19 cellular contexts compared by ENCODE assay signal in the genomic region with DNA sequence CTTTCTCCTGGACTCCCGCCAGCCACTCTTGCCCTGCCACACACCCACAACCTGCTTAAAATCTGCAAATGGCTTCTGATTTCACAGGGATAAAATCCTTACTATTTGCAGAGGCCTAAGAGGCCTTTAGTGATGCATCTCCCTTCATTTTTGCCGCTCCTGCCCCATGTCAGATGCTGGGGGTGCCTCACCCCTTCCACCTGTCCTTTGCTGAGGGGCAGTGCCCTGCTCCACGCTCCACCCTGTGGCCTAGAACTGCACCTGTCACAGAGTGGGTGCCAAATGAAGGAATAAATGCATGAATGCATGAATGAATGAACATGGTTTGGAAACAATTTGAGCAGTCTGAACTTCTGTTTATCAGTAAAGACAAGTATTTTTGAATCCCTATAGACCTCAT.
"Had no signal": no experiment of that assay in that cellular context is flagged by ENCODE, and none has a peak within 500 bp of the region (broad histone marks: within the 10 kb centered on the region; RNA-seq: fewer than 3 reads in every experiment).

No MANE protein-coding gene starts in this region.

- H3K4me1 ChIP-seq: ascending aorta, spleen, upper lobe of left lung had no signal

- H3K36me3 Mint-ChIP-seq: memory B cell; natural killer cell treated with Interleukin-12 subunit alpha and Interleukin-12 subunit beta and Interleukin-15 and Interleukin-18, amount 100 ng/mL, for 72 hours had no signal

- H3K27me3 ChIP-seq: ascending aorta, upper lobe of left lung had no signal

- H3K9me3 Mint-ChIP-seq: activated naive CD4-positive, alpha-beta T cell treated with anti-CD3 and anti-CD28 coated beads for 36 hours; activated naive CD8-positive, alpha-beta T cell treated with anti-CD3 and anti-CD28 coated beads, Interleukin-2, amount 50 U/mL, for 24 hours; activated T-helper 17 cell treated with anti-CD3 and anti-CD28 coated beads, Interleukin-2, amount 50 U/mL, for 72 hours; natural killer cell treated with Interleukin-12 subunit alpha and Interleukin-12 subunit beta and Interleukin-15 and Interleukin-18, amount 100 ng/mL, for 72 hours; stimulated activated naive CD8-positive, alpha-beta T cell treated with anti-CD3 and anti-CD28 coated beads, Interleukin-15, Interleukin-2, amounts not matched to agents 100 ng/mL and 50 ng/mL, for 24 hours had no signal

- H3K4me3 ChIP-seq: ascending aorta, esophagus squamous epithelium, left ventricle myocardium inferior, sigmoid colon, spleen, upper lobe of left lung had no signal

- ATAC-seq: activated naive CD8-positive, alpha-beta T cell treated with anti-CD3 and anti-CD28 coated beads, Interleukin-2, amount 50 U/mL, for 24 hours; activated T-helper 17 cell treated with anti-CD3 and anti-CD28 coated beads, Interleukin-2, amount 50 U/mL, for 72 hours; natural killer cell treated with Interleukin-12 subunit alpha and Interleukin-12 subunit beta and Interleukin-15 and Interleukin-18, amount 100 ng/mL, for 72 hours had no signal

- DNase-seq: activated CD4-positive, alpha-beta T cell treated with anti-CD3 and anti-CD28 coated beads for 1 hour; activated CD4-positive, alpha-beta T cell treated with anti-CD3 and anti-CD28 coated beads, Interleukin-2, amount 50 U/mL, for 4 hours; activated naive CD4-positive, alpha-beta T cell treated with anti-CD3 and anti-CD28 coated beads for 36 hours; activated naive CD8-positive, alpha-beta T cell treated with anti-CD3 and anti-CD28 coated beads, Interleukin-2, amount 50 U/mL, for 24 hours; activated T-cell treated with anti-CD3 and anti-CD28 coated beads for 4 hours; esophagus squamous epithelium; hippocampal formation; left ventricle myocardium inferior; sigmoid colon; spleen; T-helper 9 cell had no signal

- FAIRE-seq: bronchial epithelial cell, colon had no signal

- H3K9me3 ChIP-seq: ascending aorta, esophagus squamous epithelium, left ventricle myocardium inferior, sigmoid colon, spleen, upper lobe of left lung had no signal

- H3K27ac Mint-ChIP-seq: activated naive CD4-positive, alpha-beta T cell treated with anti-CD3 and anti-CD28 coated beads for 36 hours; activated naive CD8-positive, alpha-beta T cell treated with anti-CD3 and anti-CD28 coated beads, Interleukin-2, amount 50 U/mL, for 24 hours; activated T-helper 17 cell treated with anti-CD3 and anti-CD28 coated beads, Interleukin-2, amount 50 U/mL, for 72 hours; memory B cell; natural killer cell treated with Interleukin-12 subunit alpha and Interleukin-12 subunit beta and Interleukin-15 and Interleukin-18, amount 100 ng/mL, for 72 hours; stimulated activated naive CD8-positive, alpha-beta T cell treated with anti-CD3 and anti-CD28 coated beads, Interleukin-15, Interleukin-2, amounts not matched to agents 100 ng/mL and 50 ng/mL, for 24 hours had no signal

- H3K36me3 ChIP-seq: ascending aorta, esophagus squamous epithelium, left ventricle myocardium inferior, sigmoid colon, spleen, upper lobe of left lung had no signal

- H3K4me1 Mint-ChIP-seq: activated naive CD8-positive, alpha-beta T cell treated with anti-CD3 and anti-CD28 coated beads, Interleukin-2, amount 50 U/mL, for 24 hours; activated T-helper 17 cell treated with anti-CD3 and anti-CD28 coated beads, Interleukin-2, amount 50 U/mL, for 72 hours; memory B cell had no signal

- H3K4me3 Mint-ChIP-seq: activated naive CD4-positive, alpha-beta T cell treated with anti-CD3 and anti-CD28 coated beads for 36 hours; activated naive CD8-positive, alpha-beta T cell treated with anti-CD3 and anti-CD28 coated beads, Interleukin-2, amount 50 U/mL, for 24 hours; activated T-helper 17 cell treated with anti-CD3 and anti-CD28 coated beads, Interleukin-2, amount 50 U/mL, for 72 hours; memory B cell; natural killer cell treated with Interleukin-12 subunit alpha and Interleukin-12 subunit beta and Interleukin-15 and Interleukin-18, amount 100 ng/mL, for 72 hours; stimulated activated naive CD8-positive, alpha-beta T cell treated with anti-CD3 and anti-CD28 coated beads, Interleukin-15, Interleukin-2, amounts not matched to agents 100 ng/mL and 50 ng/mL, for 24 hours had no signal

- H3K27ac ChIP-seq: ascending aorta, esophagus squamous epithelium, left ventricle myocardium inferior, sigmoid colon, spleen, upper lobe of left lung had no signal
